Comparison of ENCODE assay signal across 10 cellular contexts in genomic region chrX:22135171-22135711, GRCh38.
DNase-seq lines count a peak whose midpoint lies in the region; ATAC-seq, FAIRE-seq and TF ChIP-seq lines count a peak whose summit lies in the region.
"Had no signal": no experiment of that assay in that cellular context is flagged by ENCODE, and none has a peak within 500 bp of the region (broad histone marks: within the 10 kb centered on the region; RNA-seq: fewer than 3 reads in every experiment).

No MANE protein-coding gene starts in this region.

- POLR2A ChIA-PET in MCF 10A (lab: Yijun Ruan, JAX) = interaction anchor here (0.6 to 3.3 kb wide), 17 partner anchors 10 to 1532 kb away, joined by 3 to 23 read pairs (median 3); partner anchors contain the start of gene PRDX4

- H3K4me1 Mint-ChIP-seq in MCF 10A (ENCODE audit: insufficient read depth, unreplicated experiment) = peaks cover 31% of the 10 kb centered on the region
- H3K4me1 Mint-ChIP-seq in activated CD8-positive, alpha-beta memory T cell treated with anti-CD3 and anti-CD28 coated beads, Interleukin-2, amount 10 ng/mL, durations not matched to agents 7 days and 5 days = peaks cover 5% of the 10 kb centered on the region

- BruUV-seq in MCF 10A (replicated peaks; lab: Mats Ljungman, UMichigan) = no TSS peak

- intact Hi-C loops in MCF 10A (cut with micrococcal nuclease) = loop anchor here (5.0 to 10.0 kb wide), 2 partner anchors 390 to 1482 kb away; no protein-coding TSS in a partner anchor

- no peaks in the 10 kb centered on the region for H3K36me3 ChIP-seq in WERI-Rb-1

- CTCF ChIA-PET in MCF 10A (lab: Yijun Ruan, JAX) = interaction anchor here (0.5 to 4.4 kb wide), 59 partner anchors 10 to 1481 kb away, joined by 3 to 40 read pairs (median 5); no protein-coding TSS in a partner anchor
- CTCF ChIA-PET in activated CD8-positive, alpha-beta memory T cell treated with anti-CD3 and anti-CD28 coated beads, Interleukin-2, amount 10 ng/mL, durations not matched to agents 7 days and 5 days (lab: Charles Lee) = interaction anchor here (0.7 to 2.9 kb wide), 12 partner anchors 13 to 1332 kb away, joined by 3 to 9 read pairs (median 4); no protein-coding TSS in a partner anchor

- no peak overlapping the region for H3K4me3 ChIP-seq in WERI-Rb-1 (ENCODE audit: low read depth, low read length)

- DNase-seq in ACHN (peak; percentile 44), HTR-8/SVneo (ENCODE audit: insufficient read length, low spot score) (no peak), MCF 10A (ENCODE audit: unreplicated experiment) (peak; percentile 78), lung microvascular endothelial cell (ENCODE audit: low read depth in 2 of 2) (peak; percentile 22 to 40), SKM-1 (lab: John Stamatoyannopoulos, UW; ENCODE audit: unreplicated experiment) (no peak), WERI-Rb-1 (no peak)
- no peak for DNase-seq in activated CD8-positive, alpha-beta memory T cell treated with anti-CD3 and anti-CD28 coated beads, Interleukin-2, amount 10 ng/mL, durations not matched to agents 7 days and 5 days

- H3K27ac Mint-ChIP-seq in MCF 10A (ENCODE audit: low read depth, unreplicated experiment) = peak overlapping the region; percentile 91
- H3K27ac Mint-ChIP-seq in activated CD8-positive, alpha-beta memory T cell treated with anti-CD3 and anti-CD28 coated beads, Interleukin-2, amount 10 ng/mL, durations not matched to agents 7 days and 5 days = no peak overlapping the region

- peak; percentile 95 for FAIRE-seq in HTR-8/SVneo (lab: Jason Lieb, UNC)
- FAIRE-seq: D721Med had no signal

- peak overlapping the region; percentile 49 for H3K4me3 Mint-ChIP-seq in MCF 10A (ENCODE audit: unreplicated experiment)
- H3K4me3 Mint-ChIP-seq in activated CD8-positive, alpha-beta memory T cell treated with anti-CD3 and anti-CD28 coated beads, Interleukin-2, amount 10 ng/mL, durations not matched to agents 7 days and 5 days = no peak overlapping the region

- H3K36me3 Mint-ChIP-seq in MCF 10A (ENCODE audit: insufficient read depth, unreplicated experiment) = no peaks in the 10 kb centered on the region
- no peaks in the 10 kb centered on the region for H3K36me3 Mint-ChIP-seq in activated CD8-positive, alpha-beta memory T cell treated with anti-CD3 and anti-CD28 coated beads, Interleukin-2, amount 10 ng/mL, durations not matched to agents 7 days and 5 days
- H3K36me3 Mint-ChIP-seq: activated naive CD8-positive, alpha-beta T cell had no signal

- H3K9me3 ChIP-seq in WERI-Rb-1 (ENCODE audit: severe bottlenecking) = no peaks in the 10 kb centered on the region

- in situ Hi-C loops in ACHN (cut with HindIII; ENCODE audit: low pct_ligation_motif_present, low pct_unique_long_range_greater_than_20kb, low sequenced_read_pairs) = no loop called here

- no peaks in the 10 kb centered on the region for H3K27me3 Mint-ChIP-seq in MCF 10A (ENCODE audit: insufficient read depth, unreplicated experiment)
- no peaks in the 10 kb centered on the region for H3K27me3 Mint-ChIP-seq in activated CD8-positive, alpha-beta memory T cell treated with anti-CD3 and anti-CD28 coated beads, Interleukin-2, amount 10 ng/mL, durations not matched to agents 7 days and 5 days
- H3K27me3 Mint-ChIP-seq: activated naive CD8-positive, alpha-beta T cell had no signal

- no peak for TF ChIP-seq CTCF in MCF 10A (IDR thresholded peaks at IDR 0.05; ENCODE audit: unreplicated experiment)
- TF ChIP-seq CTCF in WERI-Rb-1 (IDR thresholded peaks at IDR 0.05; ENCODE audit: low read depth, low read length) = no peak

- peaks cover 7% of the 10 kb centered on the region for H3K27me3 ChIP-seq in WERI-Rb-1 (ENCODE audit: insufficient read depth, low read depth, severe bottlenecking)

- no peaks in the 10 kb centered on the region for H3K9me3 Mint-ChIP-seq in MCF 10A (ENCODE audit: unreplicated experiment)
- no peaks in the 10 kb centered on the region for H3K9me3 Mint-ChIP-seq in activated CD8-positive, alpha-beta memory T cell treated with anti-CD3 and anti-CD28 coated beads, Interleukin-2, amount 10 ng/mL, durations not matched to agents 7 days and 5 days (ENCODE audit: low read depth)

- ATAC-seq in GM21786 (IDR thresholded peaks at IDR 0.05; ENCODE audit: unreplicated experiment) = no peak
- ATAC-seq in activated CD8-positive, alpha-beta memory T cell treated with anti-CD3 and anti-CD28 coated beads, Interleukin-2, amount 10 ng/mL, durations not matched to agents 7 days and 5 days = no peak

- H3K27ac ChIP-seq in WERI-Rb-1 = no peak overlapping the region

Comparison
In these comparisons a context has a peak if more than half of its experiments do, and no peak if none do; other contexts are left out.
1. DNase-seq: peak in ACHN (single experiment), MCF 10A (single experiment) and lung microvascular endothelial cell (2 of 2); none in HTR-8/SVneo (single experiment), SKM-1 (single experiment), WERI-Rb-1 (single experiment) and activated CD8-positive, alpha-beta memory T cell treated with anti-CD3 and anti-CD28 coated beads, Interleukin-2, amount 10 ng/mL, durations not matched to agents 7 days and 5 days (single experiment).